ENCODE assay signal across 23 cellular contexts in the genomic region with DNA sequence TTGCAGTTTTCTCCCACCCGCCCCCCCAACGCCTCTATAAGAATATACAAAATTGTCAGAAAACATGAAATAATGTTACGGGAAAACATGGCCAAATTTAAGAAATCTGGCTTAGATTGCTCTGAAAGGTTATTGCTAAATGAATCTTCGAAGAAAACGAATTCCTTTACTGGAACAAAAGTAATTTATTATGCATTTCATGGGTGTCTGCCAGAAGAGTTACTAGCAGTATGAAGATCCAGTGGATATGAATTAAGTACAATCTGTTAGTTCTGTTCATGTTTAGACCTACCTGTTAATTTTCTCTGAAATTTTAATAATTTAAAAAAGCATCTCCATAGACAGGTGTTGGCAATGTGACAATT. TPM values are rescaled to one million over a fixed set of nuclear protein-coding genes. Genes with fewer than 3 reads are reported as not detected.
DNase-seq lines count a peak whose midpoint lies in the region; ATAC-seq, FAIRE-seq and TF ChIP-seq lines count a peak whose summit lies in the region.
"Had no signal": no experiment of that assay in that cellular context is flagged by ENCODE, and none has a peak within 500 bp of the region (broad histone marks: within the 10 kb centered on the region; RNA-seq: fewer than 3 reads in every experiment).

No MANE protein-coding gene starts in this region.

- H3K4me1 Mint-ChIP-seq in Calu3 (ENCODE audit: low read depth, unreplicated experiment) = peaks cover 77% of the 10 kb centered on the region
- H3K4me1 Mint-ChIP-seq in astrocyte (ENCODE audit: low read depth, unreplicated experiment) = peaks cover 18% of the 10 kb centered on the region

- H3K4me1 ChIP-seq in astrocyte (ENCODE audit: insufficient read depth, low read length) (peaks cover 42% of the 10 kb centered on the region), hepatocyte (ENCODE audit: insufficient read depth) (peaks cover 94% of the 10 kb centered on the region), stomach (peaks cover 34 to 94% (median 68%) of the 10 kb centered on the region in 4 donors)

- peak overlapping the region; percentile 88 for H3K27ac ChIP-seq in astrocyte (ENCODE audit: low read depth, low read length)
- peak overlapping the region; percentile 94 for H3K27ac ChIP-seq in hepatocyte
- peak overlapping the region; percentile 73 to 85 (median 79) for H3K27ac ChIP-seq in stomach

- H3K4me3 ChIP-seq in astrocyte (ENCODE audit: insufficient read depth, low read depth, low read length) (no peak overlapping the region), hepatocyte (no peak overlapping the region), stomach (peak overlapping the region in 1 of 4 donors; percentile 10)
- H3K4me3 ChIP-seq: K562 had no signal

- TF ChIP-seq POLR2A in stomach (IDR thresholded peaks at IDR 0.05) = no peak
- TF ChIP-seq POLR2A in erythroblast (IDR thresholded peaks at IDR 0.05; ENCODE audit: low read length) = no peak

- H3K36me3 Mint-ChIP-seq in Calu3 (ENCODE audit: insufficient read depth, unreplicated experiment) (peaks cover 86% of the 10 kb centered on the region), astrocyte (ENCODE audit: low read depth, unreplicated experiment) (peaks cover 6% of the 10 kb centered on the region)
- H3K36me3 Mint-ChIP-seq: activated naive CD8-positive, alpha-beta T cell treated with anti-CD3 and anti-CD28 coated beads for 36 hours; brain; WTC11 had no signal

- H3K27me3 Mint-ChIP-seq in Calu3 (ENCODE audit: unreplicated experiment) (no peaks in the 10 kb centered on the region), astrocyte (ENCODE audit: low read depth, unreplicated experiment) (no peaks in the 10 kb centered on the region)

- H3K79me2 ChIP-seq in astrocyte (ENCODE audit: insufficient read depth, low read length) = peaks cover 64% of the 10 kb centered on the region
- H3K79me2 ChIP-seq in hepatocyte = peaks cover 85% of the 10 kb centered on the region

- CTCF ChIA-PET in Calu3 (lab: Charles Lee) = interaction anchor here (0.6 to 1.0 kb wide), 4 partner anchors 14 to 91 kb away, joined by 4 to 5 read pairs (median 4); no protein-coding TSS in a partner anchor

- H3K36me3 ChIP-seq in astrocyte (ENCODE audit: insufficient read depth, low read length) = peaks cover 27% of the 10 kb centered on the region
- no peaks in the 10 kb centered on the region for H3K36me3 ChIP-seq in hepatocyte (replicated peaks; ENCODE audit: insufficient read depth, low read depth)
- peaks cover 0 to 4% (median 3%) of the 10 kb centered on the region in 4 donors for H3K36me3 ChIP-seq in stomach

- no peaks in the 10 kb centered on the region for H3K9me3 Mint-ChIP-seq in Calu3 (ENCODE audit: low read depth, unreplicated experiment)
- H3K9me3 Mint-ChIP-seq in astrocyte (ENCODE audit: unreplicated experiment) = no peaks in the 10 kb centered on the region
- H3K9me3 Mint-ChIP-seq: activated naive CD8-positive, alpha-beta T cell treated with anti-CD3 and anti-CD28 coated beads for 36 hours; WTC11 had no signal

- H3K27ac Mint-ChIP-seq in Calu3 (ENCODE audit: unreplicated experiment) (peak overlapping the region; percentile 94), astrocyte (ENCODE audit: unreplicated experiment) (no peak overlapping the region)
- H3K27ac Mint-ChIP-seq: activated naive CD8-positive, alpha-beta T cell treated with anti-CD3 and anti-CD28 coated beads for 36 hours; WTC11 had no signal

- no peak for TF ChIP-seq CTCF in Calu3 (IDR thresholded peaks at IDR 0.05; ENCODE audit: unreplicated experiment)
- no peak for TF ChIP-seq CTCF in astrocyte (IDR thresholded peaks at IDR 0.05; ENCODE audit: insufficient read depth, low read depth, low read length)
- TF ChIP-seq CTCF in hepatocyte (IDR thresholded peaks at IDR 0.05; ENCODE audit: poor library complexity) = no peak
- no peak for TF ChIP-seq CTCF in stomach (IDR thresholded peaks at IDR 0.05)

- H3K9me3 ChIP-seq in astrocyte (ENCODE audit: insufficient read depth, low read depth, low read length) (no peaks in the 10 kb centered on the region), hepatocyte (ENCODE audit: low read depth) (no peaks in the 10 kb centered on the region), stomach (no peaks in the 10 kb centered on the region)

- H3K4me3 Mint-ChIP-seq in Calu3 (ENCODE audit: low read depth, unreplicated experiment) = peak overlapping the region; percentile 50
- H3K4me3 Mint-ChIP-seq in astrocyte (ENCODE audit: unreplicated experiment) = no peak overlapping the region
- H3K4me3 Mint-ChIP-seq: activated naive CD8-positive, alpha-beta T cell treated with anti-CD3 and anti-CD28 coated beads for 36 hours; WTC11 had no signal

- no peaks in the 10 kb centered on the region for H3K9me2 ChIP-seq in hepatocyte (replicated peaks; ENCODE audit: insufficient read depth)

- H3K9ac ChIP-seq in astrocyte (ENCODE audit: low read length) = no peak overlapping the region

- no peak for DNase-seq in Calu3
- DNase-seq in astrocyte (ENCODE audit: low read depth) = no peak
- DNase-seq in hepatocyte (ENCODE audit: low spot score) = no peak
- no peak for DNase-seq in stomach
- no peak for DNase-seq in activated CD8-positive, alpha-beta memory T cell treated with anti-CD3 and anti-CD28 coated beads, Interleukin-2, amount 50 U/mL, for 4 hours
- no peak for DNase-seq in erythroblast (lab: John Stamatoyannopoulos, UW)
- DNase-seq: activated naive CD8-positive, alpha-beta T cell treated with anti-CD3 and anti-CD28 coated beads for 36 hours; DMS79 treated with DMSO at 0.1 percent for 48 hours; midbrain; NCI-H1417; NCI-H2081; NCI-H446; posterior cingulate gyrus; stimulated activated CD8-positive, alpha-beta memory T cell treated with anti-CD3 and anti-CD28 coated beads, Interleukin-4, amount 100 ng/mL, for 48 hours; T-helper 9 cell had no signal

- no peak for ATAC-seq in GM21390 (IDR thresholded peaks at IDR 0.05; ENCODE audit: unreplicated experiment)
- no peak for ATAC-seq in HG03280 (IDR thresholded peaks at IDR 0.05; ENCODE audit: unreplicated experiment)
- ATAC-seq: K562, WTC11 had no signal

- no peak overlapping the region for H2AFZ ChIP-seq in astrocyte (ENCODE audit: low read depth, low read length)
- H2AFZ ChIP-seq in hepatocyte = no peak overlapping the region

- peaks cover 75% of the 10 kb centered on the region for H4K20me1 ChIP-seq in astrocyte (ENCODE audit: insufficient read depth, low read length)
- H4K20me1 ChIP-seq in hepatocyte (ENCODE audit: insufficient read depth, poor library complexity, severe bottlenecking) = peaks cover 40% of the 10 kb centered on the region

- BruUV-seq in Calu3 (replicated peaks; lab: Mats Ljungman, UMichigan) = no TSS peak

- H3K27me3 ChIP-seq in astrocyte (ENCODE audit: insufficient read depth, low read length) = no peaks in the 10 kb centered on the region
- no peaks in the 10 kb centered on the region for H3K27me3 ChIP-seq in hepatocyte
- H3K27me3 ChIP-seq in stomach = peaks cover 0 to 9% (median 0%) of the 10 kb centered on the region in 3 donors

- 76% methylated on average over 5 of the region's 5 CpGs for WGBS in hepatocyte (ENCODE audit: low lambda C conversion rate, missing lambda C conversion rate)
- WGBS in stomach, 5 donors = 26 to 48% (median 30%) methylated on average over 5 of the region's 5 CpGs

- TF ChIP-seq EP300 in stomach (IDR thresholded peaks at IDR 0.05) = no peak

- intact Hi-C loops in Calu3 (cut with micrococcal nuclease; ENCODE audit: unreplicated experiment) = loop anchor here (1.0 to 5.0 kb wide), 3 partner anchors 91 to 275 kb away; no protein-coding TSS in a partner anchor
- intact Hi-C loops in stomach (cut with DNase I; ENCODE audit: low total_unique reads) = no loop called here

- H3K4me2 ChIP-seq in astrocyte (ENCODE audit: low read length) (no peak overlapping the region), hepatocyte (peak overlapping the region; percentile 63)

- no peak for FAIRE-seq in astrocyte (lab: Jason Lieb, UNC)
- FAIRE-seq: colon, H1 had no signal

RNA-seq across cellular contexts. Expression of a gene that starts 21.9 kb away (rescaled TPM):
- total RNA-seq in Calu3 (2022) (54.6 and 58.4 TPM in 2 replicates), astrocyte (9.4 and 10.9 TPM in 2 replicates), hepatocyte (122 and 125 TPM in 2 replicates), stomach (100 to 1,000 TPM in 3 of 5 donors, 10 to 100 TPM in 2; 71.5 to 194 (median 180) TPM)
- polyA plus RNA-seq in hepatocyte (116 and 128 TPM in 2 replicates), stomach (10 to 100 TPM; 11.9 to 37.9 (median 31.1) TPM)
- total RNA-seq: activated naive CD8-positive, alpha-beta T cell treated with anti-CD3 and anti-CD28 coated beads for 36 hours had no signal
- polyA plus RNA-seq: H1, neural cell had no signal
